Comparison of ENCODE assay signal across 2 cellular contexts in the genomic region with DNA sequence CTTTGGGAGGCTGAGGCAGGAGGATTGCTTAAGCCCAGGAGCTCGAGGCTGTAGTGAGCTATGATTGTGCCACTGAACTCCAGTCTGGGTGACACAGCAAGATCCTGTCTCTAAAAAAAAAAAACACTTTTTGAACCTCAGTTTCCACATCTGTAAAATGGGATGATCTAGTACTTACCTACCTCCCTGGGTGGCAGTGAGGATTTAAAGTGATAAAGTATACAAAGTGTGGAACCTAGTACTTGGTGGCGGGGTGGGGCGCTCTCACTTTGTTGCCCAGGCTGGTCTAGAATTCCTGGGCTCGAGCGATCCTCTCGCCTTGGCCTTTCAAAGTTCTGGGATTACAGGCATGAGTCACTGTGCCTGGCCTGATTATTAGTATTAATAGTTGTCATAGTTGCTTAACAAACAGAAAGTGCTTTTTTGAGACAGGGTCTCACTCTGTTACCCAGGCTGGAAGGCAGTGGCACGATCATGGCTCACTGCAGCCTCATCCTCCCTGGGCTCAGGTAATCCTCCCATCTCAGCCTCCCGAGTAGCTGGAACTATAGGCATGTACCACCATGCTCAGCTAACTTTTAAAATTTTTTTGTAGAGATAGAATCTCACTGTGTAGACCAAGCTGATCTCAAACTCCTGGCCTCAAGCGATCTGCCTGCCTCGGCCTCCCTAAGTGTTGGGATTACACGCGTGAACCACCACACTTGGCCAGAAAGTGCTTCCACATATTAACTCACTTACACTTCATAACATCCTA.
TF ChIP-seq lines count a peak whose summit lies in the region.

No MANE protein-coding gene starts in this region.

TF ChIP-seq in IMR-90, 13 proteins besides CTCF, POLR2A, EP300 and RAD21:
- TF ChIP-seq FOS (IDR thresholded peaks at IDR 0.05; ENCODE audit: low read depth, low read length) (no peak), MAFK (IDR thresholded peaks at IDR 0.05; ENCODE audit: low read depth, low read length) (no peak), SMC3 (IDR thresholded peaks at IDR 0.05; ENCODE audit: low read depth, low read length) (no peak), CEBPB (IDR thresholded peaks at IDR 0.05; ENCODE audit: low read depth, low read length) (no peak), CHD1 (IDR thresholded peaks at IDR 0.05; ENCODE audit: low read depth, low read length) (no peak), BHLHE40 (IDR thresholded peaks at IDR 0.05; ENCODE audit: low read depth, low read length) (no peak), MAZ (IDR thresholded peaks at IDR 0.05; ENCODE audit: borderline replicate concordance, low read depth, low read length) (no peak), NFE2L2 (IDR thresholded peaks at IDR 0.05; ENCODE audit: low read depth, low read length) (no peak), RCOR1 (IDR thresholded peaks at IDR 0.05; ENCODE audit: insufficient replicate concordance, low read length) (no peak), MXI1 (IDR thresholded peaks at IDR 0.05; ENCODE audit: borderline replicate concordance, low read depth, low read length) (no peak), RFX5 (IDR thresholded peaks at IDR 0.05; ENCODE audit: low read depth, low read length) (no peak)
- TF ChIP-seq, protein P1, sequence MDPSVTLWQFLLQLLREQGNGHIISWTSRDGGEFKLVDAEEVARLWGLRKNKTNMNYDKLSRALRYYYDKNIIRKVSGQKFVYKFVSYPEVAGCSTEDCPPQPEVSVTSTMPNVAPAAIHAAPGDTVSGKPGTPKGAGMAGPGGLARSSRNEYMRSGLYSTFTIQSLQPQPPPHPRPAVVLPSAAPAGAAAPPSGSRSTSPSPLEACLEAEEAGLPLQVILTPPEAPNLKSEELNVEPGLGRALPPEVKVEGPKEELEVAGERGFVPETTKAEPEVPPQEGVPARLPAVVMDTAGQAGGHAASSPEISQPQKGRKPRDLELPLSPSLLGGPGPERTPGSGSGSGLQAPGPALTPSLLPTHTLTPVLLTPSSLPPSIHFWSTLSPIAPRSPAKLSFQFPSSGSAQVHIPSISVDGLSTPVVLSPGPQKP (IDR thresholded peaks at IDR 0.05; ENCODE audit: borderline replicate concordance, low read depth, low read length), result no peak
- TF ChIP-seq, protein P2, sequence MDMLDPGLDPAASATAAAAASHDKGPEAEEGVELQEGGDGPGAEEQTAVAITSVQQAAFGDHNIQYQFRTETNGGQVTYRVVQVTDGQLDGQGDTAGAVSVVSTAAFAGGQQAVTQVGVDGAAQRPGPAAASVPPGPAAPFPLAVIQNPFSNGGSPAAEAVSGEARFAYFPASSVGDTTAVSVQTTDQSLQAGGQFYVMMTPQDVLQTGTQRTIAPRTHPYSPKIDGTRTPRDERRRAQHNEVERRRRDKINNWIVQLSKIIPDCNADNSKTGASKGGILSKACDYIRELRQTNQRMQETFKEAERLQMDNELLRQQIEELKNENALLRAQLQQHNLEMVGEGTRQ (IDR thresholded peaks at IDR 0.05; ENCODE audit: low read depth, low read length), result no peak

TF ChIP-seq in HepG2, 621 proteins besides CTCF, POLR2A, EP300 and RAD21 (continues in another document):
- TF ChIP-seq, protein P3, sequence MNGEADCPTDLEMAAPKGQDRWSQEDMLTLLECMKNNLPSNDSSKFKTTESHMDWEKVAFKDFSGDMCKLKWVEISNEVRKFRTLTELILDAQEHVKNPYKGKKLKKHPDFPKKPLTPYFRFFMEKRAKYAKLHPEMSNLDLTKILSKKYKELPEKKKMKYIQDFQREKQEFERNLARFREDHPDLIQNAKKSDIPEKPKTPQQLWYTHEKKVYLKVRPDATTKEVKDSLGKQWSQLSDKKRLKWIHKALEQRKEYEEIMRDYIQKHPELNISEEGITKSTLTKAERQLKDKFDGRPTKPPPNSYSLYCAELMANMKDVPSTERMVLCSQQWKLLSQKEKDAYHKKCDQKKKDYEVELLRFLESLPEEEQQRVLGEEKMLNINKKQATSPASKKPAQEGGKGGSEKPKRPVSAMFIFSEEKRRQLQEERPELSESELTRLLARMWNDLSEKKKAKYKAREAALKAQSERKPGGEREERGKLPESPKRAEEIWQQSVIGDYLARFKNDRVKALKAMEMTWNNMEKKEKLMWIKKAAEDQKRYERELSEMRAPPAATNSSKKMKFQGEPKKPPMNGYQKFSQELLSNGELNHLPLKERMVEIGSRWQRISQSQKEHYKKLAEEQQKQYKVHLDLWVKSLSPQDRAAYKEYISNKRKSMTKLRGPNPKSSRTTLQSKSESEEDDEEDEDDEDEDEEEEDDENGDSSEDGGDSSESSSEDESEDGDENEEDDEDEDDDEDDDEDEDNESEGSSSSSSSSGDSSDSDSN (CRISPR knock-in tag; IDR thresholded peaks at IDR 0.05), result no peak
- peak; percentile 63; the same call in 1 of the 2 replicates for TF ChIP-seq ELF4 (CRISPR knock-in tag; IDR thresholded peaks at IDR 0.05; ENCODE audit: borderline replicate concordance)
- peak; percentile 83 for TF ChIP-seq ADNP (CRISPR knock-in tag; IDR thresholded peaks at IDR 0.05)
- TF ChIP-seq HDAC1 (CRISPR knock-in tag; IDR thresholded peaks at IDR 0.05), result 0 out of 2 replicates have a peak, but pooled peaks have one; percentile 26
- TF ChIP-seq MIER3 (CRISPR knock-in tag; IDR thresholded peaks at IDR 0.05; ENCODE audit: borderline replicate concordance), result no peak
- TF ChIP-seq SRY (CRISPR knock-in tag; IDR thresholded peaks at IDR 0.05), result 0 out of 2 replicates have a peak, but pooled peaks have one; percentile 24
- peak; percentile 4; the same call in 1 of the 2 replicates for TF ChIP-seq ZNF788 (CRISPR knock-in tag; IDR thresholded peaks at IDR 0.05; ENCODE audit: borderline replicate concordance)
- no peak for TF ChIP-seq RFX5 (IDR thresholded peaks at IDR 0.05; ENCODE audit: low read depth, low read length)
- peak; percentile 40; the same call in 1 of the 2 replicates for TF ChIP-seq HDAC6 (IDR thresholded peaks at IDR 0.05; ENCODE audit: low read depth, low read length)
- TF ChIP-seq, protein P4, sequence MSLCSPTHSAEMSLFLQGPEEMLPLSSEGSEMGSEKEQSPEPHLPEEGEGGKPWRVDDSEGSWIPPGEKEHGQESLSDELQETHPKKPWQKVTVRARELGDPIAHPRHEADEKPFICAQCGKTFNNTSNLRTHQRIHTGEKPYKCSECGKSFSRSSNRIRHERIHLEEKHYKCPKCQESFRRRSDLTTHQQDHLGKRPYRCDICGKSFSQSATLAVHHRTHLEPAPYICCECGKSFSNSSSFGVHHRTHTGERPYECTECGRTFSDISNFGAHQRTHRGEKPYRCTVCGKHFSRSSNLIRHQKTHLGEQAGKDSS (CRISPR knock-in tag; IDR thresholded peaks at IDR 0.05; ENCODE audit: borderline replicate concordance, low read depth), result no peak; the same call in 1 of the 2 replicates
- TF ChIP-seq KDM2A (CRISPR knock-in tag; IDR thresholded peaks at IDR 0.05; ENCODE audit: borderline replicate concordance, low read depth), result no peak
- TF ChIP-seq CREB1 (IDR thresholded peaks at IDR 0.05), result no peak
- TF ChIP-seq CREB1 (CRISPR knock-in tag; IDR thresholded peaks at IDR 0.05), result no peak
- TF ChIP-seq MAZ (IDR thresholded peaks at IDR 0.05; ENCODE audit: borderline replicate concordance, low read depth, low read length), result no peak
- TF ChIP-seq MAZ (CRISPR knock-in tag; IDR thresholded peaks at IDR 0.05; ENCODE audit: low read depth), result peak; percentile 50
- TF ChIP-seq, protein P5, sequence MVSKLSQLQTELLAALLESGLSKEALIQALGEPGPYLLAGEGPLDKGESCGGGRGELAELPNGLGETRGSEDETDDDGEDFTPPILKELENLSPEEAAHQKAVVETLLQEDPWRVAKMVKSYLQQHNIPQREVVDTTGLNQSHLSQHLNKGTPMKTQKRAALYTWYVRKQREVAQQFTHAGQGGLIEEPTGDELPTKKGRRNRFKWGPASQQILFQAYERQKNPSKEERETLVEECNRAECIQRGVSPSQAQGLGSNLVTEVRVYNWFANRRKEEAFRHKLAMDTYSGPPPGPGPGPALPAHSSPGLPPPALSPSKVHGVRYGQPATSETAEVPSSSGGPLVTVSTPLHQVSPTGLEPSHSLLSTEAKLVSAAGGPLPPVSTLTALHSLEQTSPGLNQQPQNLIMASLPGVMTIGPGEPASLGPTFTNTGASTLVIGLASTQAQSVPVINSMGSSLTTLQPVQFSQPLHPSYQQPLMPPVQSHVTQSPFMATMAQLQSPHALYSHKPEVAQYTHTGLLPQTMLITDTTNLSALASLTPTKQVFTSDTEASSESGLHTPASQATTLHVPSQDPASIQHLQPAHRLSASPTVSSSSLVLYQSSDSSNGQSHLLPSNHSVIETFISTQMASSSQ (IDR thresholded peaks at IDR 0.05; ENCODE audit: low read depth), result 0 out of 2 replicates have a peak, but pooled peaks have one; percentile 8
- TF ChIP-seq, protein P5 (CRISPR knock-in tag; IDR thresholded peaks at IDR 0.05; ENCODE audit: borderline replicate concordance), result no peak
- TF ChIP-seq RBM39 (IDR thresholded peaks at IDR 0.05; ENCODE audit: low read depth, low read length, poor library complexity, severe bottlenecking), result no peak
- TF ChIP-seq SIX4 (CRISPR knock-in tag; IDR thresholded peaks at IDR 0.05), result no peak
- TF ChIP-seq RCOR2 (CRISPR knock-in tag; IDR thresholded peaks at IDR 0.05), result peak; percentile 76
- TF ChIP-seq HDAC2 (CRISPR knock-in tag; IDR thresholded peaks at IDR 0.05), result peak; percentile 53
- TF ChIP-seq PITX1 (CRISPR knock-in tag; IDR thresholded peaks at IDR 0.05), result peak; percentile 21; the same call in 1 of the 2 replicates
- TF ChIP-seq SMAD3 (CRISPR knock-in tag; IDR thresholded peaks at IDR 0.05), result no peak
- peak; percentile 96 for TF ChIP-seq ZMYM3 (CRISPR knock-in tag; IDR thresholded peaks at IDR 0.05)
- TF ChIP-seq, protein P6, sequence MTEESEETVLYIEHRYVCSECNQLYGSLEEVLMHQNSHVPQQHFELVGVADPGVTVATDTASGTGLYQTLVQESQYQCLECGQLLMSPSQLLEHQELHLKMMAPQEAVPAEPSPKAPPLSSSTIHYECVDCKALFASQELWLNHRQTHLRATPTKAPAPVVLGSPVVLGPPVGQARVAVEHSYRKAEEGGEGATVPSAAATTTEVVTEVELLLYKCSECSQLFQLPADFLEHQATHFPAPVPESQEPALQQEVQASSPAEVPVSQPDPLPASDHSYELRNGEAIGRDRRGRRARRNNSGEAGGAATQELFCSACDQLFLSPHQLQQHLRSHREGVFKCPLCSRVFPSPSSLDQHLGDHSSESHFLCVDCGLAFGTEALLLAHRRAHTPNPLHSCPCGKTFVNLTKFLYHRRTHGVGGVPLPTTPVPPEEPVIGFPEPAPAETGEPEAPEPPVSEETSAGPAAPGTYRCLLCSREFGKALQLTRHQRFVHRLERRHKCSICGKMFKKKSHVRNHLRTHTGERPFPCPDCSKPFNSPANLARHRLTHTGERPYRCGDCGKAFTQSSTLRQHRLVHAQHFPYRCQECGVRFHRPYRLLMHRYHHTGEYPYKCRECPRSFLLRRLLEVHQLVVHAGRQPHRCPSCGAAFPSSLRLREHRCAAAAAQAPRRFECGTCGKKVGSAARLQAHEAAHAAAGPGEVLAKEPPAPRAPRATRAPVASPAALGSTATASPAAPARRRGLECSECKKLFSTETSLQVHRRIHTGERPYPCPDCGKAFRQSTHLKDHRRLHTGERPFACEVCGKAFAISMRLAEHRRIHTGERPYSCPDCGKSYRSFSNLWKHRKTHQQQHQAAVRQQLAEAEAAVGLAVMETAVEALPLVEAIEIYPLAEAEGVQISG (CRISPR knock-in tag; IDR thresholded peaks at IDR 0.05), result 0 out of 2 replicates have a peak, but pooled peaks have one; percentile 3
- TF ChIP-seq, protein P7, sequence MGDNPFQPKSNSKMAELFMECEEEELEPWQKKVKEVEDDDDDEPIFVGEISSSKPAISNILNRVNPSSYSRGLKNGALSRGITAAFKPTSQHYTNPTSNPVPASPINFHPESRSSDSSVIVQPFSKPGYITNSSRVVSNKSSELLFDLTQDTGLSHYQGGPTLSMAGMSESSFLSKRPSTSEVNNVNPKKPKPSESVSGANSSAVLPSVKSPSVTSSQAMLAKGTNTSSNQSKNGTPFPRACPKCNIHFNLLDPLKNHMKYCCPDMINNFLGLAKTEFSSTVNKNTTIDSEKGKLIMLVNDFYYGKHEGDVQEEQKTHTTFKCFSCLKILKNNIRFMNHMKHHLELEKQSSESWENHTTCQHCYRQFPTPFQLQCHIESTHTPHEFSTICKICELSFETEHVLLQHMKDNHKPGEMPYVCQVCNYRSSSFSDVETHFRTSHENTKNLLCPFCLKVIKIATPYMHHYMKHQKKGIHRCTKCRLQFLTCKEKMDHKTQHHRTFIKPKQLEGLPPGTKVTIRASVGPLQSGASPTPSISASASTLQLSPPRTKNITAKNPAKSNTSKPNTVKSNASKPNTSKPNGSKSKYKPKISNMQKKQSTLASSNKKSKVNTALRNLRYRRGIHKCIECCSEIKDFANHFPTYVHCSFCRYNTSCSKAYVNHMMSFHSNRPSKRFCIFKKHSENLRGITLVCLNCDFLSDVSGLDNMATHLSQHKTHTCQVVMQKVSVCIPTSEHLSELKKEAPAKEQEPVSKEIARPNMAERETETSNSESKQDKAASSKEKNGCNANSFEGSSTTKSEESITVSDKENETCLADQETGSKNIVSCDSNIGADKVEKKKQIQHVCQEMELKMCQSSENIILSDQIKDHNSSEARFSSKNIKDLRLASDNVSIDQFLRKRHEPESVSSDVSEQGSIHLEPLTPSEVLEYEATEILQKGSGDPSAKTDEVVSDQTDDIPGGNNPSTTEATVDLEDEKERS (CRISPR knock-in tag; IDR thresholded peaks at IDR 0.05), result peak; percentile 53; the same call in 1 of the 2 replicates
- no peak for TF ChIP-seq HNRNPK (IDR thresholded peaks at IDR 0.05; ENCODE audit: low read depth, low read length, poor library complexity, severe bottlenecking)
- TF ChIP-seq, protein P8, sequence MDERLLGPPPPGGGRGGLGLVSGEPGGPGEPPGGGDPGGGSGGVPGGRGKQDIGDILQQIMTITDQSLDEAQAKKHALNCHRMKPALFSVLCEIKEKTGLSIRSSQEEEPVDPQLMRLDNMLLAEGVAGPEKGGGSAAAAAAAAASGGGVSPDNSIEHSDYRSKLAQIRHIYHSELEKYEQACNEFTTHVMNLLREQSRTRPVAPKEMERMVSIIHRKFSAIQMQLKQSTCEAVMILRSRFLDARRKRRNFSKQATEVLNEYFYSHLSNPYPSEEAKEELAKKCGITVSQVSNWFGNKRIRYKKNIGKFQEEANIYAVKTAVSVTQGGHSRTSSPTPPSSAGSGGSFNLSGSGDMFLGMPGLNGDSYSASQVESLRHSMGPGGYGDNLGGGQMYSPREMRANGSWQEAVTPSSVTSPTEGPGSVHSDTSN (CRISPR knock-in tag; IDR thresholded peaks at IDR 0.05), result no peak
- TF ChIP-seq ZNF569 (CRISPR knock-in tag; IDR thresholded peaks at IDR 0.05; ENCODE audit: borderline replicate concordance), result no peak
- no peak for TF ChIP-seq SATB2 (CRISPR knock-in tag; IDR thresholded peaks at IDR 0.05)
